ENCODE assay signal across 11 cellular contexts in genomic region chr12:3145036-3145435, GRCh38.
"Had no signal": no experiment of that assay in that cellular context is flagged by ENCODE, and none has a peak within 500 bp of the region (broad histone marks: within the 10 kb centered on the region; RNA-seq: fewer than 3 reads in every experiment).

No MANE protein-coding gene starts in this region.

- ATAC-seq: activated CD4-positive, alpha-beta T cell treated with anti-CD3 and anti-CD28 coated beads for 36 hours had no signal

- H3K9me3 ChIP-seq: stomach had no signal

- H3K36me3 ChIP-seq: stomach had no signal

- H3K4me3 ChIP-seq: stomach had no signal

- H3K27ac ChIP-seq: VCaP had no signal

- DNase-seq: activated CD4-positive, alpha-beta memory T cell treated with anti-CD3 and anti-CD28 coated beads, Interleukin-2, amount 10 ng/mL, durations not matched to agents 7 days and 5 days; activated CD4-positive, alpha-beta T cell treated with anti-CD3 and anti-CD28 coated beads for 36 hours; activated CD8-positive, alpha-beta memory T cell treated with anti-CD3 and anti-CD28 coated beads, Interleukin-2, amount 50 U/mL, for 4 hours; activated naive CD4-positive, alpha-beta T cell treated with Interleukin-2 at 50 U/mL for 16 hours; central memory CD4-positive, alpha-beta T cell; dermis blood vessel endothelial cell; endodermal cell; small intestine; stomach; T-helper 1 cell had no signal

- H3K27me3 ChIP-seq: stomach had no signal
